ENCODE assay signal across 8 cellular contexts in genomic region chr5:128943100-128943499, GRCh38. TPM values are rescaled to one million over a fixed set of nuclear protein-coding genes. Genes with fewer than 3 reads are reported as not detected.
"Had no signal": no experiment of that assay in that cellular context is flagged by ENCODE, and none has a peak within 500 bp of the region (broad histone marks: within the 10 kb centered on the region; RNA-seq: fewer than 3 reads in every experiment).

No MANE protein-coding gene starts in this region.

RNA-seq across cellular contexts. Expression of gene SLC27A6, which starts 22.2 kb away (rescaled TPM):
- total RNA-seq: naive thymus-derived CD8-positive, alpha-beta T cell; natural killer cell; natural killer cell treated with Interleukin-12 subunit alpha and Interleukin-12 subunit beta and Interleukin-15 and Interleukin-18, amount 100 ng/mL, for 72 hours; omental fat pad; osteoblast; osteocyte; pulmonary artery endothelial cell; right lobe of liver had no signal
